13 cellular contexts compared by ENCODE assay signal in the genomic region with DNA sequence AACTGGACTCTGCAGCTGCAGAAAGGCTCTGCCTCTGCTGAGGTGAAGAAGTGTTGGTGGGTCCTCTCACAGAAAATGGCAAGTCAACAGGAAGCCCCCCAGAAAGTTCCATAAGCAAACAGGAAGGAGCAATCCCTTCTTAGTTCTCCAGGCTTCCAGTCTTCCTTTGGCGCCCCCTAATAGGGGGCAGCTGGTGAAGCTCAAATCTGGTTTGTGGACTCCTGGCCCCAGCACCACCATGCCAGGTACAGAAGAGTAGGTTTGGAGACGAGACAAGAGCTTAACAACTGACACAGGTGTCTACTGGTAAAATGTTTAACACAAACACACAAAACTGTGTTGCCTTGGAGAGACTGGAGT. TPM values are rescaled to one million over a fixed set of nuclear protein-coding genes. Genes with fewer than 3 reads are reported as not detected.
DNase-seq lines count a peak whose midpoint lies in the region; ATAC-seq and TF ChIP-seq lines count a peak whose summit lies in the region.
"Had no signal": no experiment of that assay in that cellular context is flagged by ENCODE, and none has a peak within 500 bp of the region (broad histone marks: within the 10 kb centered on the region; RNA-seq: fewer than 3 reads in every experiment).

No MANE protein-coding gene starts in this region.

- H3K27ac ChIP-seq in hepatocyte: no peak overlapping the region
- H3K27ac ChIP-seq: brain microvascular endothelial cell, testis had no signal

- H3K36me3 ChIP-seq in hepatocyte (replicated peaks; ENCODE audit: insufficient read depth, low read depth): no peaks in the 10 kb centered on the region

- H3K9me3 ChIP-seq in T-helper 17 cell (ENCODE audit: control insufficient read depth, low read length, poor library complexity, severe bottlenecking) (no peaks in the 10 kb centered on the region), hepatocyte (ENCODE audit: low read depth) (no peaks in the 10 kb centered on the region)
- H3K9me3 ChIP-seq: testis had no signal

- no peak overlapping the region for H3K4me2 ChIP-seq in hepatocyte

- no peaks in the 10 kb centered on the region for H3K9me2 ChIP-seq in hepatocyte (replicated peaks; ENCODE audit: insufficient read depth)

- no peaks in the 10 kb centered on the region for H4K20me1 ChIP-seq in hepatocyte (ENCODE audit: insufficient read depth, poor library complexity, severe bottlenecking)

- WGBS in hepatocyte (ENCODE audit: low lambda C conversion rate, missing lambda C conversion rate): 87% methylated on average over 2 of the region's 2 CpGs

- no peak overlapping the region for H3K4me3 Mint-ChIP-seq in T-helper 17 cell
- H3K4me3 Mint-ChIP-seq: mesothelial cell of epicardium had no signal

- no peaks in the 10 kb centered on the region for H3K4me1 ChIP-seq in hepatocyte (ENCODE audit: insufficient read depth)

- H3K27me3 Mint-ChIP-seq in T-helper 17 cell: no peaks in the 10 kb centered on the region

- H3K27me3 ChIP-seq in hepatocyte: no peaks in the 10 kb centered on the region
- H3K27me3 ChIP-seq: brain microvascular endothelial cell, testis had no signal

- no peak for TF ChIP-seq CTCF in hepatocyte (IDR thresholded peaks at IDR 0.05; ENCODE audit: poor library complexity)

- H3K27ac Mint-ChIP-seq in T-helper 17 cell: peak overlapping the region; percentile 37
- H3K27ac Mint-ChIP-seq: mesothelial cell of epicardium had no signal

- H3K36me3 Mint-ChIP-seq in T-helper 17 cell (ENCODE audit: low read depth): peaks cover 2% of the 10 kb centered on the region

- no peak overlapping the region for H3K4me3 ChIP-seq in hepatocyte
- H3K4me3 ChIP-seq: testis had no signal

- no peak for DNase-seq in T-helper 17 cell
- DNase-seq in iPS-NIHi11 (ENCODE audit: low spot score): peak; percentile 18
- DNase-seq in hepatocyte (ENCODE audit: low spot score): no peak
- no peak for DNase-seq in central memory CD4-positive, alpha-beta T cell
- DNase-seq: brain microvascular endothelial cell, Calu3, NCI-H187, testis had no signal

- no peaks in the 10 kb centered on the region for H3K79me2 ChIP-seq in hepatocyte

- peaks cover 2% of the 10 kb centered on the region for H3K4me1 Mint-ChIP-seq in T-helper 17 cell
- H3K4me1 Mint-ChIP-seq: mesothelial cell of epicardium had no signal

- H2AFZ ChIP-seq in hepatocyte: no peak overlapping the region

- ATAC-seq in GM18511 (IDR thresholded peaks at IDR 0.05; ENCODE audit: unreplicated experiment): peak; percentile 23
- ATAC-seq in HG02642 (IDR thresholded peaks at IDR 0.05; ENCODE audit: poor library complexity, unreplicated experiment): peak; percentile 7
- no peak for ATAC-seq in T-helper 17 cell
- ATAC-seq in activated CD4-positive, CD25-positive, alpha-beta regulatory T cell treated with anti-CD3 and anti-CD28 coated beads, Interleukin-2, amount 50 U/mL, for 24 hours: no peak
- no peak for ATAC-seq in HG03354 (IDR thresholded peaks at IDR 0.05; ENCODE audit: poor library complexity, severe bottlenecking, unreplicated experiment)

RNA-seq across cellular contexts. Expression of a gene that starts 35.5 kb away (rescaled TPM):
- 1 to 10 TPM; 8.8 to 9.4 TPM for total RNA-seq in T-helper 17 cell
- total RNA-seq in hepatocyte: 25.2 and 26.2 TPM in 2 replicates
- 23.9 and 25.1 TPM in 2 replicates for polyA plus RNA-seq in hepatocyte

Comparison
In these comparisons a context has a peak if more than half of its experiments do, and no peak if none do; other contexts are left out.
1. ATAC-seq: peak in GM18511 (single experiment) and HG02642 (single experiment); none in T-helper 17 cell (single experiment), activated CD4-positive, CD25-positive, alpha-beta regulatory T cell treated with anti-CD3 and anti-CD28 coated beads, Interleukin-2, amount 50 U/mL, for 24 hours (0 of 2) and HG03354 (single experiment).